ENCODE assay signal across 1 cellular context in the genomic region with DNA sequence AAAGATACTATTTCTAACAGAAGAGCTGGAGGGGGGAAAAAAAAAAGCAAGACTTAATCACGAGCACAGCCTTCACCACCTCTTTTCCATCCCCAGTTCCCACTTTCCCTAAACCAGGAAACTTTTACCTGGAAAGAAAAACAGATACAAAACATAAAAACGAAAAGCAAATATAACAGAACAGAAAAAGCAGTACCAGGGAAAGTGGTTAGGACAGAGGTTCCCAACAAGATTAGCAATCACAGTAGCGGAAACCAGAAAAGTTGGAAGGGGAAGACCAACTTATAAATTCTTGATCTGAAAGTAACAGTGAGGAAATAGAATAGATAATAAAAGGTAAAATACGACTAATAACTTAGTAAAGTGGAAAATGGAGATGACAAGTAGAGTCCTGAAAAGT.
TF ChIP-seq lines count a peak whose summit lies in the region.

No MANE protein-coding gene starts in this region.

TF ChIP-seq in HCT116, 20 proteins besides CTCF, POLR2A, EP300 and RAD21 (continued from another document):
- no peak for TF ChIP-seq ZBTB33 (IDR thresholded peaks at IDR 0.05; ENCODE audit: extremely low read depth, insufficient replicate concordance, low read length)
